8 cellular contexts compared by ENCODE assay signal in genomic region chr13:113208424-113209335, GRCh38. TPM values are rescaled to one million over a fixed set of nuclear protein-coding genes. Genes with fewer than 3 reads are reported as not detected.
DNase-seq lines count a peak whose midpoint lies in the region; ATAC-seq and TF ChIP-seq lines count a peak whose summit lies in the region.

Gene PCID2, minus strand, starts transcription at chr13:113208669. Its CDS starts 35 bp downstream, at chr13:113208634.

- H3K9ac ChIP-seq in HUES64 (ENCODE audit: low read depth, low read length), result peak within 1 kb of the TSS; percentile 97

- peaks cover 36% of the 10 kb centered on the region for H3K36me3 ChIP-seq in HUES64 (ENCODE audit: insufficient read depth, low read length)
- H3K36me3 ChIP-seq in mucosa of descending colon (ENCODE audit: low read depth), result no peaks in the 10 kb centered on the region

- intact Hi-C loops in mucosa of descending colon (cut with DNase I, micrococcal nuclease), result no loop called here

- peak within 1 kb of the TSS; percentile 99 for H3K27ac ChIP-seq in HUES64 (ENCODE audit: low read depth, low read length)

- no peaks in the 10 kb centered on the region for H3K27me3 ChIP-seq in HUES64 (ENCODE audit: insufficient read depth, low read length)

- WGBS in HUES64, result 1% methylated on average over 102 of the region's 102 CpGs

- no peaks in the 10 kb centered on the region for H3K9me3 ChIP-seq in HUES64 (ENCODE audit: insufficient read depth, low read depth, low read length)
- no peaks in the 10 kb centered on the region for H3K9me3 ChIP-seq in mucosa of descending colon

- DNase-seq in D341Med (ENCODE audit: low spot score), result peak; percentile 95
- DNase-seq in OCI-M1 (lab: John Stamatoyannopoulos, UW), result peak; percentile 93
- peak; percentile 88 for DNase-seq in activated T-cell treated with anti-CD3 and anti-CD28 coated beads for 24 hours (ENCODE audit: low read depth)
- peak; percentile 93 for DNase-seq in epithelial cell of esophagus (ENCODE audit: low read depth)
- peak; percentile 90 to 94 (median 94) for DNase-seq in mucosa of descending colon
- peak; percentile 80 for DNase-seq in stimulated activated CD8-positive, alpha-beta memory T cell treated with anti-CD3 and anti-CD28 coated beads, Interleukin-4, amount 100 ng/mL, for 24 hours (ENCODE audit: low read depth)

- TF ChIP-seq CTCF in epithelial cell of esophagus (IDR thresholded peaks at IDR 0.05; ENCODE audit: insufficient read depth, low read depth, low read length, missing control alignments), result no peak
- TF ChIP-seq CTCF in mucosa of descending colon (IDR thresholded peaks at IDR 0.05), result no peak

- peak within 1 kb of the TSS; percentile 88 for H3K4me3 ChIP-seq in HUES64 (ENCODE audit: low read length)
- peak within 1 kb of the TSS; percentile 74 for H3K4me3 ChIP-seq in epithelial cell of esophagus (ENCODE audit: low read length)
- peak within 1 kb of the TSS; percentile 93 for H3K4me3 ChIP-seq in mucosa of descending colon

- H3K4me1 ChIP-seq in HUES64 (ENCODE audit: insufficient read depth, low read length), result peaks cover 14% of the 10 kb centered on the region
- H3K4me1 ChIP-seq in mucosa of descending colon (ENCODE audit: low read depth), result peaks cover 20% of the 10 kb centered on the region

- ATAC-seq in GM21423 (IDR thresholded peaks at IDR 0.05; ENCODE audit: unreplicated experiment), result peak; percentile 71
- peak; percentile 93 for ATAC-seq in mucosa of descending colon

RNA-seq across cellular contexts. Expression of gene PCID2, which starts in this region (rescaled TPM):
- 50.2 TPM for polyA plus RNA-seq in HUES64 (2013, experiment 1 of 2)
- polyA plus RNA-seq in HUES64 (2013, experiment 2 of 2), result 53.3 TPM
- 10 to 100 TPM; 26.8 to 51.6 (median 35.0) TPM for total RNA-seq in mucosa of descending colon

Comparison
In these comparisons a context has a peak if more than half of its experiments do, and no peak if none do; other contexts are left out.
1. Peak in every context shown above with its lines: DNase-seq, ATAC-seq, H3K4me3 ChIP-seq and H3K27ac ChIP-seq.